19 cellular contexts compared by ENCODE assay signal in the genomic region with DNA sequence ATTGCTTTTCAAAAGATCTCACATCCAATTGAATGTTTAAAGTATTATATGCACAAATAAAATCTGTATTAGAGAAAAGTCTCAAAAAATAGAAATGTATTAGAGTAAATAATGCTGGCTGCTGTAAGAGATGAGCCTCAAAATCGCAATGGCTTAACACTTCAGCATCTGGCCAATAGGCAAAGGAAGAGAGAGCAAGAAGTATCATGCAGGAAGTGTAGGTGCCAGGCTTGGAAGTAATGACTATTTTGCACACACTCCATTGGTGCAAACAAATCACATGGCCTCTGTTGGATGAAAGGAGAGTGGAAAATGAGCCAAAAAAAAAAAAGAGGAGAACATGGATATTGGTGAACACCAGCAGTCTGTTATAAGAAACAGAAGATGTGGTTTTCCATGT.
"Had no signal": no experiment of that assay in that cellular context is flagged by ENCODE, and none has a peak within 500 bp of the region (broad histone marks: within the 10 kb centered on the region; RNA-seq: fewer than 3 reads in every experiment).

No MANE protein-coding gene starts in this region.

- H3K4me3 ChIP-seq: coronary artery, esophagus squamous epithelium, ovary, spleen, thoracic aorta had no signal

- H3K36me3 Mint-ChIP-seq: activated naive CD8-positive, alpha-beta T cell; brain; naive B cell had no signal

- ATAC-seq: activated CD8-positive, alpha-beta T cell treated with anti-CD3 and anti-CD28 coated beads, Interleukin-2, amount 10 ng/mL, durations not matched to agents 7 days and 5 days; left lobe of liver had no signal

- DNase-seq: activated CD4-positive, alpha-beta T cell treated with anti-CD3 and anti-CD28 coated beads for 4 hours; activated CD8-positive, alpha-beta memory T cell treated with anti-CD3 and anti-CD28 coated beads, Interleukin-2, amount 50 U/mL, for 4 hours; activated CD8-positive, alpha-beta T cell treated with anti-CD3 and anti-CD28 coated beads, Interleukin-2, amount 10 ng/mL, durations not matched to agents 7 days and 5 days; activated gamma-delta T cell treated with Interleukin-2 at 50 U/mL for 16 hours; activated T-cell treated with anti-CD3 and anti-CD28 coated beads, Interleukin-2, amount 50 U/mL, for 48 hours; amniotic stem cell; central memory CD4-positive, alpha-beta T cell; effector CD4-positive, alpha-beta T cell; esophagus squamous epithelium; mammary epithelial cell; naive B cell; ovary; spleen; stimulated activated CD4-positive, alpha-beta T cell treated with anti-CD3 and anti-CD28 coated beads, Interleukin-1b, Interleukin-23, amount 100 ng/mL, for 48 hours had no signal

- H3K4me1 ChIP-seq: esophagus squamous epithelium had no signal

- H3K4me3 Mint-ChIP-seq: activated CD8-positive, alpha-beta T cell treated with anti-CD3 and anti-CD28 coated beads, Interleukin-2, amount 10 ng/mL, durations not matched to agents 7 days and 5 days; activated naive CD8-positive, alpha-beta T cell had no signal

- H3K9me3 ChIP-seq: esophagus squamous epithelium, ovary, spleen, thoracic aorta had no signal

- H3K27ac Mint-ChIP-seq: activated CD8-positive, alpha-beta T cell treated with anti-CD3 and anti-CD28 coated beads, Interleukin-2, amount 10 ng/mL, durations not matched to agents 7 days and 5 days; activated naive CD8-positive, alpha-beta T cell; brain; naive B cell had no signal

- H3K36me3 ChIP-seq: esophagus squamous epithelium, ovary, spleen, thoracic aorta had no signal

- H3K27me3 ChIP-seq: ovary had no signal

- H3K27ac ChIP-seq: coronary artery, ovary, thoracic aorta had no signal
